Comparison of ENCODE assay signal across 13 cellular contexts in the genomic region with DNA sequence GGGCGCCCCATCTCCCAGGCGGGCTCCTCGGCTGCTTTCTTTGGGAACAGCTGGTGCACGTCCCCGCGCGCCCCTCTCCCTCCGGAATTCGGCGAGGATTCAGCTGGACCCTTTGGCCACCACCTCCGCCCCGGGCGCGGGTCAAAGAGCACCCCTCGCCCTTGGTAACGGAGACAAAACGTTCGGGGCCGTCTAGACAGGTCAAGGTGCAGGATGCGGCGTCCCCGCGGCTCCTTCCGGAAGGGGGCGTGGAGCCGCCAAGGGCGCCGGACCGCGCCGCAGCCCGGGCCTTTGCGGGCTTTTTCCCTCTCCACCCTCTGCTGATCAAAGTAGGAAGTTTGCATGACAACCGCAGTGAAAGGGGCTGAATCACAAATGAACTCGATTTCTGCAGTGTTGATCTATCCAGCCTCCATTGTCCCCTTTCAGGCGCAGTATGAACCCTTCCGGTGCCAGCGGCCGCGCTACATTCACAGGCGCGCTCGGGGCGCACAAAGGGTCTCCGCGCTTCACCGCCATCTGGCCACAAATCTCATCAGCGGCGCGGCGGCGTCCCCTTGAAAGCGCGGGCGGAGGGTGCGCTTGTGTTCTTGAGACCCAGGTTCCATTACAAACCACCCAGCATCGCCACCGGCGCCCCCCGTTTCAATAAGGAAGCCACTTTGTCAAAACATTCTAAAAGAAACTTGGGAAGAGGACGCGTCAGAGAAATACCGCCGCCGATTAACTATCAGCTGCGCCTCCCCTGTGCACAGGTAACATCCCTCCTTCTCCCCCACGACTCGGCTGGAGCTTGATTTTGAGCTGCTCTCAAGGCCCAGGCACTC. TPM values are rescaled to one million over a fixed set of nuclear protein-coding genes. Genes with fewer than 3 reads are reported as not detected.
A peak's percentile ranks its signal among the peaks of the same experiment; 100 is the strongest.
DNase-seq lines count a peak whose midpoint lies in the region; ATAC-seq and TF ChIP-seq lines count a peak whose summit lies in the region.
"Had no signal": no experiment of that assay in that cellular context is flagged by ENCODE, and none has a peak within 500 bp of the region (broad histone marks: within the 10 kb centered on the region; RNA-seq: fewer than 3 reads in every experiment).

No MANE protein-coding gene starts in this region.

- H3K27me3 ChIP-seq in left ventricle myocardium inferior (ENCODE audit: low read depth), result peaks cover 100% of the 10 kb centered on the region
- no peaks in the 10 kb centered on the region for H3K27me3 ChIP-seq in testis

- H3K9me3 ChIP-seq in left ventricle myocardium inferior (replicated peaks) (no peaks in the 10 kb centered on the region), testis (no peaks in the 10 kb centered on the region)
- H3K9me3 ChIP-seq: mucosa of descending colon had no signal

- WGBS in testis, 2 donors, result 4 to 7% methylated on average over 12 to 67 of the region's 68 CpGs

- in situ Hi-C loops in KBM-7 (cut with MboI; ENCODE audit: low pct_unique_long_range_greater_than_20kb, low sequenced_read_pairs), result no loop called here

- DNase-seq in left ventricle myocardium inferior, result no peak
- DNase-seq in left cardiac atrium, result no peak
- peak; percentile 32 to 36 for DNase-seq in activated T-cell treated with anti-CD3 and anti-CD28 coated beads, Interleukin-2, amount 50 U/mL, for 48 hours
- peak; percentile 13 for DNase-seq in kidney tubule cell (ENCODE audit: low spot score)
- peak; percentile 37 for DNase-seq in testis
- no peak for DNase-seq in KBM-7
- no peak for DNase-seq in T-helper 9 cell
- DNase-seq: activated gamma-delta T cell, mucosa of descending colon, NCI-H1105 had no signal

- peak overlapping the region; percentile 34 for H3K4me3 ChIP-seq in left ventricle myocardium inferior
- H3K4me3 ChIP-seq in testis, result peak overlapping the region; percentile 27 to 41
- H3K4me3 ChIP-seq: mucosa of descending colon, SK-N-MC had no signal

- H3K4me1 ChIP-seq in left ventricle myocardium inferior (peaks cover 11% of the 10 kb centered on the region), testis (no peaks in the 10 kb centered on the region)

- no peak for TF ChIP-seq POLR2A in testis (IDR thresholded peaks at IDR 0.05)

- H3K36me3 ChIP-seq in left ventricle myocardium inferior, result no peaks in the 10 kb centered on the region
- H3K36me3 ChIP-seq in testis (ENCODE audit: low read depth, missing control alignments), result no peaks in the 10 kb centered on the region

- TF ChIP-seq CTCF in left ventricle myocardium inferior (IDR thresholded peaks at IDR 0.05; ENCODE audit: borderline replicate concordance) (no peak), testis (IDR thresholded peaks at IDR 0.05) (no peak)

- intact Hi-C loops in left ventricle myocardium inferior (cut with micrococcal nuclease) (loop anchor here (5.0 kb wide), 1 partner anchor 48 kb away; no protein-coding TSS in a partner anchor), left cardiac atrium (cut with DNase I) (no loop called here), testis (cut with DNase I; ENCODE audit: low total_unique reads) (no loop called here)

- no peak overlapping the region for H3K27ac ChIP-seq in left ventricle myocardium inferior (replicated peaks)
- H3K27ac ChIP-seq in testis, result no peak overlapping the region

- ATAC-seq in left cardiac atrium (no peak), GM18870 (IDR thresholded peaks at IDR 0.05; ENCODE audit: unreplicated experiment) (no peak)
- ATAC-seq: mucosa of descending colon had no signal

RNA-seq across cellular contexts. Expression of gene CNPY1, which starts 36.4 kb away (rescaled TPM):
- not detected for total RNA-seq in left ventricle myocardium inferior
- not detected for total RNA-seq in left cardiac atrium
- under 1 TPM; 0.31 to 0.47 TPM for total RNA-seq in testis
- 0.25 TPM for polyA plus RNA-seq in testis (ENCODE audit: insufficient read depth, low read depth, low replicate concordance)
- total RNA-seq: mucosa of descending colon had no signal
- polyA plus RNA-seq: esophagus had no signal

RNA-seq across cellular contexts. Expression of gene EN2, which starts 52.0 kb away (rescaled TPM):
- total RNA-seq in left ventricle myocardium inferior (0.11 TPM), left cardiac atrium (under 1 TPM; 0.08 to 0.15 TPM), testis (1 to 10 TPM in 1 of 2 donors, under 1 TPM in 1; 0.81 to 1.6 TPM)
- 1.6 TPM for polyA plus RNA-seq in testis (ENCODE audit: insufficient read depth, low read depth, low replicate concordance)
- total RNA-seq: mucosa of descending colon had no signal

Comparison
In these comparisons a context has a peak if more than half of its experiments do, and no peak if none do; other contexts are left out.
1. DNase-seq: peak in activated T-cell treated with anti-CD3 and anti-CD28 coated beads, Interleukin-2, amount 50 U/mL, for 48 hours (2 of 2), kidney tubule cell (single experiment) and testis (single experiment); none in left ventricle myocardium inferior (single experiment), left cardiac atrium (single experiment), KBM-7 (single experiment) and T-helper 9 cell (single experiment).